ENCODE assay signal across 9 cellular contexts in the genomic region with DNA sequence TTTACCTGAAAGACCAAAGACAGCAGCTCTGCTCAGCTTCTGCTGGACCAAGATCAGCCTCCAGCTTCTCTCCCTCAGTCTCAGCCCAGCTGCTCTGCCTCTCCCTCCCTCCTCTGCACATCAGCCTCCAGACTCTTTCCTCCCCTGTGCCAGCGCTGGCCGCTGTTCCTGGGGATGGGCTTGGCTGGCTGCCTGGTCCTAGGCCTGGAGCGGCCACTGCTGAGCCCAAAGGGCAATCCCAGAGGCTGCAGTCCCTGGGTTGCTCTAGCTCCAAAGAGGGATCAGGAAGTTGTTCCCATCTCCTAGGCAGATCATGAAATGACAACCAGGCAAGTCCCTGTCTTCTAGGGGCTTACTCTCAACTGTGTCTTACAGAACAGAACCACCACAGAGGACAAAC. TPM values are rescaled to one million over a fixed set of nuclear protein-coding genes. Genes with fewer than 3 reads are reported as not detected.
DNase-seq lines count a peak whose midpoint lies in the region; ATAC-seq, FAIRE-seq and TF ChIP-seq lines count a peak whose summit lies in the region.
"Had no signal": no experiment of that assay in that cellular context is flagged by ENCODE, and none has a peak within 500 bp of the region (broad histone marks: within the 10 kb centered on the region; RNA-seq: fewer than 3 reads in every experiment).

No MANE protein-coding gene starts in this region.

- peak; percentile 38 for DNase-seq in NCI-H69 (lab: John Stamatoyannopoulos, UW)
- peak; percentile 74 for DNase-seq in endothelial cell of umbilical vein (ENCODE audit: low read depth, low spot score)
- DNase-seq in lower lobe of right lung = peak; percentile 79
- DNase-seq in tibial nerve (ENCODE audit: low spot score in 2 of 2) = peak; percentile 62 to 68
- no peak for DNase-seq in NCI-H345 (lab: John Stamatoyannopoulos, UW)
- DNase-seq in SW480 (ENCODE audit: low spot score) = no peak
- no peak for DNase-seq in foreskin keratinocyte
- DNase-seq: NCI-H1105 had no signal

- H3K9ac ChIP-seq in endothelial cell of umbilical vein (replicated peaks; ENCODE audit: extremely low read depth, insufficient read depth, low read length) = no peak overlapping the region

- peak overlapping the region; percentile 19 for H3K4me2 ChIP-seq in endothelial cell of umbilical vein (ENCODE audit: insufficient read depth, low read length)

- H3K27ac ChIP-seq in endothelial cell of umbilical vein (ENCODE audit: insufficient read depth, low read depth, low read length) (peak overlapping the region; percentile 8), lower lobe of right lung (peak overlapping the region; percentile 32), tibial nerve (peak overlapping the region; percentile 58 to 90 (median 83)), foreskin keratinocyte (no peak overlapping the region)

- no peak overlapping the region for H2AFZ ChIP-seq in endothelial cell of umbilical vein (ENCODE audit: low read depth, low read length)

- no peaks in the 10 kb centered on the region for H3K36me3 ChIP-seq in endothelial cell of umbilical vein (ENCODE audit: control insufficient read depth in 2 of 2, extremely low read depth in 1 of 2, insufficient read depth in 2 of 2, low read length in 2 of 2)
- no peaks in the 10 kb centered on the region for H3K36me3 ChIP-seq in lower lobe of right lung
- H3K36me3 ChIP-seq in tibial nerve = no peaks in the 10 kb centered on the region

- TF ChIP-seq POLR2A in endothelial cell of umbilical vein (IDR thresholded peaks at IDR 0.05; ENCODE audit: low read depth, low read length) = no peak
- no peak for TF ChIP-seq POLR2A in tibial nerve (IDR thresholded peaks at IDR 0.05)

- no peak for TF ChIP-seq CTCF in endothelial cell of umbilical vein (IDR thresholded peaks at IDR 0.05; ENCODE audit: extremely low read depth in 1 of 2, insufficient read depth in 1 of 2, low read depth in 1 of 2, low read length in 2 of 2)
- TF ChIP-seq CTCF in lower lobe of right lung (IDR thresholded peaks at IDR 0.05) = no peak
- no peak for TF ChIP-seq CTCF in tibial nerve (IDR thresholded peaks at IDR 0.05)
- TF ChIP-seq CTCF in foreskin keratinocyte (conservative IDR thresholded peaks at IDR 0.05) = no peak

- H4K20me1 ChIP-seq in endothelial cell of umbilical vein (replicated peaks; ENCODE audit: control insufficient read depth, extremely low read depth, insufficient read depth, low read length) = peaks cover 5% of the 10 kb centered on the region

- ATAC-seq in lower lobe of right lung (peak; percentile 83 to 88), GM18520 (IDR thresholded peaks at IDR 0.05; ENCODE audit: unreplicated experiment) (no peak), foreskin keratinocyte (no peak)

- WGBS in tibial nerve, 2 donors = 9 to 24% methylated on average over 3 of the region's 3 CpGs

- POLR2A ChIA-PET in endothelial cell of umbilical vein (lab: Charles Lee) = interaction anchor here (0.6 to 0.7 kb wide), 3 partner anchors 15 to 32 kb away, joined by 3 to 4 read pairs (median 3); a partner anchor contains a TSS

- H3K4me1 ChIP-seq in endothelial cell of umbilical vein (ENCODE audit: control insufficient read depth, extremely low read depth, insufficient read depth, low read length) = peaks cover 73% of the 10 kb centered on the region
- peaks cover 74% of the 10 kb centered on the region for H3K4me1 ChIP-seq in lower lobe of right lung
- peaks cover 3 to 89% (median 79%) of the 10 kb centered on the region in 4 donors for H3K4me1 ChIP-seq in tibial nerve
- H3K4me1 ChIP-seq in foreskin keratinocyte = peaks cover 39% of the 10 kb centered on the region

- peak; percentile 73 for FAIRE-seq in endothelial cell of umbilical vein (lab: Jason Lieb, UNC)

- H3K79me2 ChIP-seq in endothelial cell of umbilical vein (ENCODE audit: control insufficient read depth, insufficient read depth, low read length) = peaks cover 88% of the 10 kb centered on the region

- dilution Hi-C loops in endothelial cell of umbilical vein (cut with MboI; ENCODE audit: extremely low pct_ligation_motif_present, low sequenced_read_pairs) = no loop called here

- CTCF ChIA-PET in endothelial cell of umbilical vein (lab: Charles Lee) = interaction anchor here (0.6 to 6.4 kb wide), 7 partner anchors 15 to 131 kb away, joined by 3 to 37 read pairs (median 4); a partner anchor contains a TSS

- BruUV-seq in endothelial cell of umbilical vein (replicated peaks; lab: Mats Ljungman, UMichigan) = no TSS peak

- TF ChIP-seq EP300 in tibial nerve (IDR thresholded peaks at IDR 0.05) = peak in 1 of 2 donors; percentile 81

- intact Hi-C loops in endothelial cell of umbilical vein (cut with micrococcal nuclease) (loop anchor here (1.0 to 5.0 kb wide), 2 partner anchors 9 to 213 kb away; no protein-coding TSS in a partner anchor), lower lobe of right lung (cut with DNase I) (no loop called here)

- no peak overlapping the region for H3K4me3 ChIP-seq in endothelial cell of umbilical vein (replicated peaks in 1 of 3; ENCODE audit: insufficient read depth in 1 of 3, low read depth in 1 of 3, low read length in 3 of 3)
- no peak overlapping the region for H3K4me3 ChIP-seq in lower lobe of right lung
- peak overlapping the region in 1 of 4 donors; percentile 17 for H3K4me3 ChIP-seq in tibial nerve

- no peaks in the 10 kb centered on the region for H3K9me1 ChIP-seq in endothelial cell of umbilical vein (replicated peaks; ENCODE audit: control insufficient read depth, extremely low read depth, insufficient read depth, low read length)

- H3K27me3 ChIP-seq in endothelial cell of umbilical vein (ENCODE audit: control insufficient read depth in 2 of 2, insufficient read depth in 2 of 2, low read length in 2 of 2) = no peaks in the 10 kb centered on the region
- no peaks in the 10 kb centered on the region for H3K27me3 ChIP-seq in lower lobe of right lung (ENCODE audit: low read depth)
- no peaks in the 10 kb centered on the region for H3K27me3 ChIP-seq in tibial nerve
- H3K27me3 ChIP-seq in foreskin keratinocyte = no peaks in the 10 kb centered on the region

- H3K9me3 ChIP-seq in endothelial cell of umbilical vein (replicated peaks; ENCODE audit: control insufficient read depth, insufficient read depth, low read length) (no peaks in the 10 kb centered on the region), lower lobe of right lung (no peaks in the 10 kb centered on the region), tibial nerve (no peaks in the 10 kb centered on the region)

TF ChIP-seq in endothelial cell of umbilical vein, 7 proteins besides CTCF, POLR2A, EP300 and RAD21:
- no peak for TF ChIP-seq POLR2AphosphoS5 (IDR thresholded peaks at IDR 0.05; ENCODE audit: insufficient read depth, low read depth, low read length)
- no peak for TF ChIP-seq EZH2 (IDR thresholded peaks at IDR 0.05; ENCODE audit: borderline replicate concordance, low read depth, low read length, severe bottlenecking)
- TF ChIP-seq FOS (IDR thresholded peaks at IDR 0.05; ENCODE audit: borderline replicate concordance, insufficient read depth, low read length) = no peak
- TF ChIP-seq MYC (IDR thresholded peaks at IDR 0.05; ENCODE audit: low read depth, low read length) = no peak
- TF ChIP-seq, protein P1, sequence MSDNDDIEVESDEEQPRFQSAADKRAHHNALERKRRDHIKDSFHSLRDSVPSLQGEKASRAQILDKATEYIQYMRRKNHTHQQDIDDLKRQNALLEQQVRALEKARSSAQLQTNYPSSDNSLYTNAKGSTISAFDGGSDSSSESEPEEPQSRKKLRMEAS (IDR thresholded peaks at IDR 0.05; ENCODE audit: insufficient read depth, insufficient read length) = no peak
- TF ChIP-seq JUN (IDR thresholded peaks at IDR 0.05; ENCODE audit: borderline replicate concordance, insufficient read depth, insufficient read length, low read depth) = no peak
- no peak for TF ChIP-seq GATA2 (IDR thresholded peaks at IDR 0.05; ENCODE audit: insufficient read depth, insufficient read length, low read depth, low read length)

RNA-seq across cellular contexts. Expression of a gene that starts 31.3 kb away (rescaled TPM):
- 35.0 and 39.6 TPM in 2 replicates for total RNA-seq in endothelial cell of umbilical vein
- 8.8 and 10.4 TPM in 2 replicates for polyA plus RNA-seq in endothelial cell of umbilical vein
- polyA plus RNA-seq in endothelial cell of umbilical vein (2011; cell fraction: cytosol; rRNA removed) = 13.5 and 14.2 TPM in 2 replicates
- 28.5 and 31.3 TPM in 2 replicates for polyA plus RNA-seq in endothelial cell of umbilical vein (2011; cell fraction: nucleus; rRNA removed)
- polyA plus RNA-seq in endothelial cell of umbilical vein (2012) = 15.7 and 16.5 TPM in 2 replicates
- 40.9 and 43.9 TPM in 2 replicates for polyA minus RNA-seq in endothelial cell of umbilical vein
- 1.6 TPM for polyA minus RNA-seq in endothelial cell of umbilical vein (2011; cell fraction: cytosol; rRNA and poly(A)+ RNA removed)
- polyA minus RNA-seq in endothelial cell of umbilical vein (2011; cell fraction: nucleus; rRNA and poly(A)+ RNA removed) = 40.7 and 47.7 TPM in 2 replicates
- 20.7 TPM for total RNA-seq in lower lobe of right lung
- total RNA-seq in tibial nerve = 10 to 100 TPM; 28.8 to 37.5 (median 29.3) TPM
- 10.9 and 11.3 TPM in 2 replicates for total RNA-seq in foreskin keratinocyte
- 2.9 and 3.5 TPM in 2 replicates for polyA plus RNA-seq in foreskin keratinocyte

RNA-seq across cellular contexts. Expression of a gene that starts 31.7 kb away (rescaled TPM):
- total RNA-seq in endothelial cell of umbilical vein (28.4 and 29.1 TPM in 2 replicates), lower lobe of right lung (23.3 TPM), tibial nerve (10 to 100 TPM; 30.6 to 67.3 (median 39.4) TPM), foreskin keratinocyte (24.9 and 25.3 TPM in 2 replicates)
- polyA plus RNA-seq in endothelial cell of umbilical vein (13.8 and 20.4 TPM in 2 replicates), foreskin keratinocyte (19.1 and 19.7 TPM in 2 replicates)
- 34.3 and 34.7 TPM in 2 replicates for polyA plus RNA-seq in endothelial cell of umbilical vein (2011; cell fraction: cytosol; rRNA removed)
- 16.3 and 18.2 TPM in 2 replicates for polyA plus RNA-seq in endothelial cell of umbilical vein (2011; cell fraction: nucleus; rRNA removed)
- 45.2 and 45.3 TPM in 2 replicates for polyA plus RNA-seq in endothelial cell of umbilical vein (2012)
- polyA minus RNA-seq in endothelial cell of umbilical vein = 10.3 and 13.5 TPM in 2 replicates
- polyA minus RNA-seq in endothelial cell of umbilical vein (2011; cell fraction: cytosol; rRNA and poly(A)+ RNA removed) = 9.3 TPM
- 6.7 and 7.1 TPM in 2 replicates for polyA minus RNA-seq in endothelial cell of umbilical vein (2011; cell fraction: nucleus; rRNA and poly(A)+ RNA removed)

Comparison
In these comparisons a context has a peak if more than half of its experiments do, and no peak if none do; other contexts are left out.
1. DNase-seq: peak in NCI-H69 (single experiment), endothelial cell of umbilical vein (single experiment), lower lobe of right lung (single experiment) and tibial nerve (2 of 2); none in NCI-H345 (single experiment), SW480 (single experiment) and foreskin keratinocyte (0 of 2).
2. ATAC-seq: peak in lower lobe of right lung (2 of 2); none in GM18520 (single experiment) and foreskin keratinocyte (single experiment).